23 cellular contexts compared by ENCODE assay signal in genomic region chr2:214277880-214278279, GRCh38.
DNase-seq lines count a peak whose midpoint lies in the region; ATAC-seq and TF ChIP-seq lines count a peak whose summit lies in the region.
"Had no signal": no experiment of that assay in that cellular context is flagged by ENCODE, and none has a peak within 500 bp of the region (broad histone marks: within the 10 kb centered on the region; RNA-seq: fewer than 3 reads in every experiment).

No MANE protein-coding gene starts in this region.

- H3K4me3 ChIP-seq in heart left ventricle (no peak overlapping the region), mesenchymal stem cell (ENCODE audit: insufficient read depth in 1 of 2, low read depth in 1 of 2, low read length in 2 of 2) (no peak overlapping the region), spleen (no peak overlapping the region)
- H3K4me3 ChIP-seq: BLaER1 had no signal

- no peak for ATAC-seq in left ventricle myocardium superior
- ATAC-seq in heart left ventricle = no peak
- ATAC-seq in HG02885 (IDR thresholded peaks at IDR 0.05; ENCODE audit: poor library complexity, unreplicated experiment) = no peak

- H2BK15ac ChIP-seq in mesenchymal stem cell (ENCODE audit: low read depth, poor library complexity, severe bottlenecking) = peak overlapping the region; percentile 48

- H3K27ac ChIP-seq in heart left ventricle (no peak overlapping the region), mesenchymal stem cell (ENCODE audit: low read length, poor library complexity, severe bottlenecking) (no peak overlapping the region), spleen (no peak overlapping the region)
- H3K27ac ChIP-seq: BLaER1 had no signal

- H2AFZ ChIP-seq in mesenchymal stem cell (ENCODE audit: low read depth, low read length) = no peak overlapping the region

- TF ChIP-seq POLR2A in heart left ventricle (IDR thresholded peaks at IDR 0.05) = no peak
- no peak for TF ChIP-seq POLR2A in spleen (IDR thresholded peaks at IDR 0.05)

- TF ChIP-seq CTCF in heart left ventricle (IDR thresholded peaks at IDR 0.05) (no peak), spleen (IDR thresholded peaks at IDR 0.05 in 8 of 11, conservative IDR thresholded peaks at IDR 0.05 in 3 of 11) (no peak)

- no peak overlapping the region for H3K4me2 ChIP-seq in mesenchymal stem cell (ENCODE audit: low read length, poor library complexity, severe bottlenecking)
- H3K4me2 ChIP-seq: BLaER1 had no signal

- no peaks in the 10 kb centered on the region for H3K36me3 ChIP-seq in heart left ventricle
- H3K36me3 ChIP-seq in mesenchymal stem cell (ENCODE audit: control insufficient read depth in 1 of 2, insufficient read depth in 2 of 2, low read depth in 1 of 2, low read length in 2 of 2) = no peaks in the 10 kb centered on the region
- H3K36me3 ChIP-seq in spleen = no peaks in the 10 kb centered on the region
- H3K36me3 ChIP-seq: BE2C, BLaER1 had no signal

- peak overlapping the region in 1 of 2 experiments; percentile 87 for H3K14ac ChIP-seq in mesenchymal stem cell (ENCODE audit: low read length in 2 of 2)

- H3K79me1 ChIP-seq in mesenchymal stem cell (replicated peaks; ENCODE audit: low read length, poor library complexity, severe bottlenecking) = no peaks in the 10 kb centered on the region

- no peak overlapping the region for H2BK120ac ChIP-seq in mesenchymal stem cell (ENCODE audit: low read depth, low read length)

- no peaks in the 10 kb centered on the region for H3K27me3 ChIP-seq in heart left ventricle
- no peaks in the 10 kb centered on the region for H3K27me3 ChIP-seq in mesenchymal stem cell (ENCODE audit: control insufficient read depth in 1 of 2, insufficient read depth in 1 of 2, low read length in 2 of 2)
- H3K27me3 ChIP-seq in spleen (replicated peaks in 1 of 7) = no peaks in the 10 kb centered on the region
- H3K27me3 ChIP-seq: BE2C, BLaER1 had no signal

- no peaks in the 10 kb centered on the region for H3K4me1 ChIP-seq in heart left ventricle
- H3K4me1 ChIP-seq in mesenchymal stem cell (ENCODE audit: control insufficient read depth, insufficient read depth, low read depth, low read length) = no peaks in the 10 kb centered on the region
- no peaks in the 10 kb centered on the region for H3K4me1 ChIP-seq in spleen
- H3K4me1 ChIP-seq: BE2C, BLaER1 had no signal

- intact Hi-C loops in left ventricle myocardium superior (cut with micrococcal nuclease) (no loop called here), heart left ventricle (cut with DNase I) (no loop called here), spleen (cut with DNase I; ENCODE audit: low total_unique reads) (no loop called here)

- H2AK5ac ChIP-seq in mesenchymal stem cell (ENCODE audit: low read length, severe bottlenecking) = no peak overlapping the region

- DNase-seq in left ventricle myocardium superior = peak; percentile 5
- no peak for DNase-seq in heart left ventricle
- peak; percentile 1 for DNase-seq in ELF-1 (ENCODE audit: low read depth, low spot score)
- no peak for DNase-seq in mesenchymal stem cell
- peak; percentile 58 for DNase-seq in spleen
- DNase-seq in effector CD4-positive, alpha-beta T cell = no peak
- DNase-seq: 8988T; ACHN; BE2C; C1 segment of cervical spinal cord; CD4-positive, alpha-beta memory T cell; CD4-positive, CD25-positive, alpha-beta regulatory T cell; CD8-positive, alpha-beta memory T cell; COR-L47; DMS 273 treated with DMSO at 0.1 percent for 48 hours; DMS153; DMS53; DMS79; DND-41; EL; GF-D8 had no signal

- H4K91ac ChIP-seq in mesenchymal stem cell (ENCODE audit: low read length) = no peak overlapping the region

- H2BK12ac ChIP-seq in mesenchymal stem cell (ENCODE audit: low read length in 2 of 2) = no peak overlapping the region

- H3K9me3 ChIP-seq in heart left ventricle (peaks cover 0 to 10% (median 0%) of the 10 kb centered on the region in 12 donors), mesenchymal stem cell (ENCODE audit: control insufficient read depth, low read length) (no peaks in the 10 kb centered on the region), spleen (peaks cover 0 to 13% (median 0%) of the 10 kb centered on the region in 8 donors)
- H3K9me3 ChIP-seq: BE2C, BLaER1 had no signal

- H3K18ac ChIP-seq in mesenchymal stem cell (ENCODE audit: low read depth in 1 of 2, low read length in 2 of 2) = peak overlapping the region in 1 of 2 experiments; percentile 40

- H3K9ac ChIP-seq in mesenchymal stem cell (ENCODE audit: low read length) = no peak overlapping the region
- H3K9ac ChIP-seq: BLaER1 had no signal

- H3K23ac ChIP-seq in mesenchymal stem cell (ENCODE audit: low read length in 2 of 2) = no peak overlapping the region

- H4K8ac ChIP-seq in mesenchymal stem cell (ENCODE audit: low read length) = no peak overlapping the region

- no peak overlapping the region for H3K4ac ChIP-seq in mesenchymal stem cell (ENCODE audit: low read depth in 1 of 2, low read length in 2 of 2)

- H2BK5ac ChIP-seq in mesenchymal stem cell (ENCODE audit: low read depth, low read length, poor library complexity, severe bottlenecking) = no peak overlapping the region

- 77 to 94% (median 84%) methylated on average over 9 of the region's 9 CpGs for WGBS in heart left ventricle, 4 donors
- WGBS in mesenchymal stem cell = 83% methylated on average over 9 of the region's 9 CpGs
- WGBS in spleen, 5 donors = 71 to 90% (median 84%) methylated on average over 3 to 9 of the region's 9 CpGs

Comparison
In these comparisons a context has a peak if more than half of its experiments do, and no peak if none do; other contexts are left out.
1. DNase-seq: peak in left ventricle myocardium superior (single experiment), ELF-1 (single experiment) and spleen (single experiment); none in heart left ventricle (0 of 5), mesenchymal stem cell (single experiment) and effector CD4-positive, alpha-beta T cell (single experiment).